Comparison of ENCODE assay signal across 12 cellular contexts in the genomic region with DNA sequence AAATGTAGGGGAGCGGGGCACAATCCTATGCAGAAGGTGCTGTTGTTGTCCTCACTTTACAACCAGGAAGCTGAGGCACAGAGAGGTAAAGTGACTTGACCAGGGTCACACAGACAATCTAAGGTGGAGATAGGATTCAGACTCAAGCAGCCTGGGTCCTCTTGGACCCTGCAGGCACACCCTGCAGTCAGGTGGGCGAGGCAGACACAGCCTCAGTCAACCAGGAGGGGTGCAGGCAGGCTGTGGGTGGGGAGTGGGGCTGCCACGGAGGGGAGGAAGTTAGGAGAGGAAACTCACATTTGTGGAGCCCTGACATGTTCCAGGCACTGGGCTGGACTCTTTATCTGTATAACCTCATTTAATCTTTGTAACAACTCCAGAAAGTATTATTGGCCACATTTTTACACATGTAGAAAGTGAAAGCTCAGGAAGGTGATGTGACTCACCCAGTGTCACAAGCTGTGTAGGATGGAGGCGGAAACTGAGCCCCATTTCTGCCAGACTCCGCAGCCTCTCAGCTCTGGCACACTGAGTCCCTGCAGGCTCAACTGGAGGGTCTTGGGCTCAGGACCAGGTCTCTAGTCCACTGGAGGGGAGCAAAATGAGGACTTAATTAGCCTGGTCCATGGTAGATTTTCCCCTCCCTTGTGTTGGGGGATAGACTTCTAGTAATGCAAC. TPM values are rescaled to one million over a fixed set of nuclear protein-coding genes. Genes with fewer than 3 reads are reported as not detected.
DNase-seq lines count a peak whose midpoint lies in the region; ATAC-seq and TF ChIP-seq lines count a peak whose summit lies in the region.
"Had no signal": no experiment of that assay in that cellular context is flagged by ENCODE, and none has a peak within 500 bp of the region (broad histone marks: within the 10 kb centered on the region; RNA-seq: fewer than 3 reads in every experiment).

No MANE protein-coding gene starts in this region.

- no peak overlapping the region for H3K27ac ChIP-seq in psoas muscle
- H3K27ac ChIP-seq: sigmoid colon, testis had no signal

- no peak for DNase-seq in natural killer cell treated with Interleukin-12 subunit alpha and Interleukin-12 subunit beta and Interleukin-15 and Interleukin-18, amount 100 ng/mL, for 72 hours (ENCODE audit: low spot score)
- no peak for DNase-seq in natural killer cell
- DNase-seq in activated T-helper 1 cell treated with anti-CD3 and anti-CD28 coated beads, Interleukin-12 subunit alpha, Interleukin-12 subunit beta, Interleukin-2, Interleukin-4 antibody, amounts not matched to agents 30 ng/mL and 10 ng/mL and 1 ng/mL, durations not matched to agents 14 hours and 24 hours and 36 hours (ENCODE audit: low spot score): peak; percentile 12
- DNase-seq in posterior vena cava (ENCODE audit: low spot score): peak; percentile 58
- no peak for DNase-seq in LoVo (ENCODE audit: low spot score)
- DNase-seq in psoas muscle: no peak
- no peak for DNase-seq in H7
- no peak for DNase-seq in UCSD-AML1 (lab: John Stamatoyannopoulos, UW; ENCODE audit: unreplicated experiment)
- DNase-seq: NCI-H1092, sigmoid colon, testis had no signal

- H3K4me3 ChIP-seq in psoas muscle (no peak overlapping the region), H7 (ENCODE audit: insufficient read depth, low read depth, low read length) (no peak overlapping the region)
- H3K4me3 ChIP-seq: HAP-1, sigmoid colon, testis had no signal

- H3K36me3 ChIP-seq in psoas muscle (ENCODE audit: insufficient read depth in 1 of 2, low read depth in 1 of 2) (no peaks in the 10 kb centered on the region), H7 (replicated peaks; ENCODE audit: control insufficient read depth, insufficient read depth, low read length) (no peaks in the 10 kb centered on the region)
- H3K36me3 ChIP-seq: HAP-1, sigmoid colon had no signal

- H3K9me3 ChIP-seq in psoas muscle: no peaks in the 10 kb centered on the region
- H3K9me3 ChIP-seq: HAP-1, testis had no signal

- peaks cover 2% of the 10 kb centered on the region for H3K9me3 Mint-ChIP-seq in natural killer cell treated with Interleukin-12 subunit alpha and Interleukin-12 subunit beta and Interleukin-15 and Interleukin-18, amount 100 ng/mL, for 72 hours
- H3K9me3 Mint-ChIP-seq in natural killer cell: no peaks in the 10 kb centered on the region
- peaks cover 7% of the 10 kb centered on the region for H3K9me3 Mint-ChIP-seq in activated T-helper 1 cell treated with anti-CD3 and anti-CD28 coated beads, Interleukin-12 subunit alpha, Interleukin-12 subunit beta, Interleukin-2, Interleukin-4 antibody, amounts not matched to agents 30 ng/mL and 10 ng/mL and 1 ng/mL, durations not matched to agents 14 hours and 24 hours and 36 hours

- H3K27me3 ChIP-seq in psoas muscle (ENCODE audit: insufficient read depth in 3 of 3, low read length in 2 of 3): peaks cover 0 to 14% (median 5%) of the 10 kb centered on the region in 3 donors
- peaks cover 7% of the 10 kb centered on the region; the same call in 1 of the 2 replicates for H3K27me3 ChIP-seq in H7 (ENCODE audit: control insufficient read depth, insufficient read depth, low read length)
- H3K27me3 ChIP-seq: testis had no signal

- no peak for TF ChIP-seq CTCF in natural killer cell (IDR thresholded peaks at IDR 0.05)
- no peak for TF ChIP-seq CTCF in psoas muscle (IDR thresholded peaks at IDR 0.05)

- peaks cover 10 to 21% of the 10 kb centered on the region in 2 donors for H3K27me3 Mint-ChIP-seq in natural killer cell treated with Interleukin-12 subunit alpha and Interleukin-12 subunit beta and Interleukin-15 and Interleukin-18, amount 100 ng/mL, for 72 hours
- peaks cover 20 to 26% of the 10 kb centered on the region in 2 donors for H3K27me3 Mint-ChIP-seq in natural killer cell (ENCODE audit: low read depth in 2 of 2)
- H3K27me3 Mint-ChIP-seq in activated T-helper 1 cell treated with anti-CD3 and anti-CD28 coated beads, Interleukin-12 subunit alpha, Interleukin-12 subunit beta, Interleukin-2, Interleukin-4 antibody, amounts not matched to agents 30 ng/mL and 10 ng/mL and 1 ng/mL, durations not matched to agents 14 hours and 24 hours and 36 hours (ENCODE audit: insufficient read depth): peaks cover 12% of the 10 kb centered on the region

- H3K36me3 Mint-ChIP-seq in natural killer cell treated with Interleukin-12 subunit alpha and Interleukin-12 subunit beta and Interleukin-15 and Interleukin-18, amount 100 ng/mL, for 72 hours: peaks cover 8% of the 10 kb centered on the region
- no peaks in the 10 kb centered on the region for H3K36me3 Mint-ChIP-seq in natural killer cell
- H3K36me3 Mint-ChIP-seq in activated T-helper 1 cell treated with anti-CD3 and anti-CD28 coated beads, Interleukin-12 subunit alpha, Interleukin-12 subunit beta, Interleukin-2, Interleukin-4 antibody, amounts not matched to agents 30 ng/mL and 10 ng/mL and 1 ng/mL, durations not matched to agents 14 hours and 24 hours and 36 hours (ENCODE audit: low read depth): no peaks in the 10 kb centered on the region

- intact Hi-C loops in natural killer cell (cut with micrococcal nuclease) (no loop called here), posterior vena cava (cut with DNase I) (no loop called here), psoas muscle (cut with DNase I) (no loop called here)
- intact Hi-C loops in activated T-helper 1 cell treated with anti-CD3 and anti-CD28 coated beads, Interleukin-12 subunit alpha, Interleukin-12 subunit beta, Interleukin-2, Interleukin-4 antibody, amounts not matched to agents 30 ng/mL and 10 ng/mL and 1 ng/mL, durations not matched to agents 14 hours and 24 hours and 36 hours (cut with micrococcal nuclease): no loop called here

- WGBS in psoas muscle, 3 donors: 80 to 86% (median 82%) methylated on average over 5 of the region's 5 CpGs

- peaks cover 5% of the 10 kb centered on the region in 2 donors for H3K4me1 Mint-ChIP-seq in natural killer cell treated with Interleukin-12 subunit alpha and Interleukin-12 subunit beta and Interleukin-15 and Interleukin-18, amount 100 ng/mL, for 72 hours (ENCODE audit: low read depth in 2 of 2)
- H3K4me1 Mint-ChIP-seq in natural killer cell: no peaks in the 10 kb centered on the region
- H3K4me1 Mint-ChIP-seq in activated T-helper 1 cell treated with anti-CD3 and anti-CD28 coated beads, Interleukin-12 subunit alpha, Interleukin-12 subunit beta, Interleukin-2, Interleukin-4 antibody, amounts not matched to agents 30 ng/mL and 10 ng/mL and 1 ng/mL, durations not matched to agents 14 hours and 24 hours and 36 hours (ENCODE audit: low read depth): peaks cover 13% of the 10 kb centered on the region

- H3K27ac Mint-ChIP-seq in natural killer cell treated with Interleukin-12 subunit alpha and Interleukin-12 subunit beta and Interleukin-15 and Interleukin-18, amount 100 ng/mL, for 72 hours: no peak overlapping the region
- no peak overlapping the region for H3K27ac Mint-ChIP-seq in natural killer cell
- H3K27ac Mint-ChIP-seq in activated T-helper 1 cell treated with anti-CD3 and anti-CD28 coated beads, Interleukin-12 subunit alpha, Interleukin-12 subunit beta, Interleukin-2, Interleukin-4 antibody, amounts not matched to agents 30 ng/mL and 10 ng/mL and 1 ng/mL, durations not matched to agents 14 hours and 24 hours and 36 hours: peak overlapping the region; percentile 75

- ATAC-seq in natural killer cell treated with Interleukin-12 subunit alpha and Interleukin-12 subunit beta and Interleukin-15 and Interleukin-18, amount 100 ng/mL, for 72 hours: peak; percentile 40 to 70
- ATAC-seq in natural killer cell (no peak), psoas muscle (no peak)

- no peak overlapping the region for H3K4me3 Mint-ChIP-seq in natural killer cell treated with Interleukin-12 subunit alpha and Interleukin-12 subunit beta and Interleukin-15 and Interleukin-18, amount 100 ng/mL, for 72 hours
- H3K4me3 Mint-ChIP-seq in natural killer cell: no peak overlapping the region
- H3K4me3 Mint-ChIP-seq in activated T-helper 1 cell treated with anti-CD3 and anti-CD28 coated beads, Interleukin-12 subunit alpha, Interleukin-12 subunit beta, Interleukin-2, Interleukin-4 antibody, amounts not matched to agents 30 ng/mL and 10 ng/mL and 1 ng/mL, durations not matched to agents 14 hours and 24 hours and 36 hours: peak overlapping the region; percentile 58

- no peaks in the 10 kb centered on the region for H3K4me1 ChIP-seq in psoas muscle
- H3K4me1 ChIP-seq: HAP-1, sigmoid colon, testis had no signal

RNA-seq across cellular contexts. Expression of gene CHGA, which starts 24.9 kb away (rescaled TPM):
- not detected for total RNA-seq in natural killer cell treated with Interleukin-12 subunit alpha and Interleukin-12 subunit beta and Interleukin-15 and Interleukin-18, amount 100 ng/mL, for 72 hours
- total RNA-seq in natural killer cell (not detected), posterior vena cava (under 1 TPM in 1 of 2 donors, not detected in 1; 0.29 TPM), psoas muscle (under 1 TPM in 1 of 4 donors, not detected in 3; 0.87 TPM)
- total RNA-seq in activated T-helper 1 cell treated with anti-CD3 and anti-CD28 coated beads, Interleukin-12 subunit alpha, Interleukin-12 subunit beta, Interleukin-2, Interleukin-4 antibody, amounts not matched to agents 30 ng/mL and 10 ng/mL and 1 ng/mL, durations not matched to agents 14 hours and 24 hours and 36 hours: not detected in 2 replicates
- polyA plus RNA-seq in psoas muscle: under 1 TPM; 0.04 to 0.16 (median 0.14) TPM
- 13.0 and 20.6 TPM in 2 replicates for total RNA-seq in H7 (2014; rRNA removed; shearing (Covaris generic))

Comparison
In these comparisons a context has a peak if more than half of its experiments do, and no peak if none do; other contexts are left out.
1. ATAC-seq: peak in natural killer cell treated with Interleukin-12 subunit alpha and Interleukin-12 subunit beta and Interleukin-15 and Interleukin-18, amount 100 ng/mL, for 72 hours (2 of 2); none in natural killer cell (0 of 3) and psoas muscle (0 of 4).
2. DNase-seq: peak in activated T-helper 1 cell treated with anti-CD3 and anti-CD28 coated beads, Interleukin-12 subunit alpha, Interleukin-12 subunit beta, Interleukin-2, Interleukin-4 antibody, amounts not matched to agents 30 ng/mL and 10 ng/mL and 1 ng/mL, durations not matched to agents 14 hours and 24 hours and 36 hours (single experiment) and posterior vena cava (single experiment); none in natural killer cell treated with Interleukin-12 subunit alpha and Interleukin-12 subunit beta and Interleukin-15 and Interleukin-18, amount 100 ng/mL, for 72 hours (single experiment), natural killer cell (single experiment), LoVo (single experiment), psoas muscle (0 of 2), H7 (single experiment) and UCSD-AML1 (single experiment).